In the genomic region with DNA sequence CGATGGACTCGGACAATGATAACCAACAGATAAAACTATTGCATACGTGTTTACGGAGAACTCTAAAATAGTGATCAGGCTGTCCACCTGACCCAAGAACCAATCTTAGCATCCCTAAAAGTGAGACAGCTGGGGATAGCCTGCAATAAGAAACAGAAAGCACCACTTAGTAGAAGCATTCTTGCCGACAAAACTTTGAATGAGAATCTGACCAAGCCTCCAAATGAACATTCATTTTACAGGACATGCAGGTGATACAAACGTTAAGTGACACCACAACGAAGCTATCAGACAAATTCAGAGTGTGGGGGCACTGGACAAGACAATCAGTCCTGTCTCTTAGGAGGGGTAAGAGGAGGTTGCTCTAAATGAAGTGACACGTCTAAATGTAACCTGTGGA, we compare ENCODE assay signal across 8 cellular contexts. TPM values are rescaled to one million over a fixed set of nuclear protein-coding genes. Genes with fewer than 3 reads are reported as not detected.
DNase-seq lines count a peak whose midpoint lies in the region; ATAC-seq, FAIRE-seq and TF ChIP-seq lines count a peak whose summit lies in the region.

No MANE protein-coding gene starts in this region.

- H3K36me3 ChIP-seq in A673 (ENCODE audit: insufficient read depth, low read length, poor library complexity, severe bottlenecking) (peaks cover 14% of the 10 kb centered on the region), GM12878 (ENCODE audit: control insufficient read depth in 2 of 2, insufficient read depth in 2 of 2, low read length in 1 of 2) (0 out of 4 replicates have a peak, but pooled peaks cover 0 to 4% of the 10 kb centered on the region in 2 experiments), mesendoderm (ENCODE audit: control insufficient read depth, insufficient read depth, low read length) (no peaks in the 10 kb centered on the region)

- TF ChIP-seq POLR2A in GM12878 (IDR thresholded peaks at IDR 0.05; ENCODE audit: low read depth, low read length) = no peak

- H3K79me2 ChIP-seq in GM12878 (ENCODE audit: control insufficient read depth, insufficient read depth, low read length) (peaks cover 36% of the 10 kb centered on the region), mesendoderm (ENCODE audit: control insufficient read depth, insufficient read depth, low read length) (peaks cover 5% of the 10 kb centered on the region)

- no peak overlapping the region for H3K4ac ChIP-seq in mesendoderm (ENCODE audit: low read depth, low read length)

- H3K27me3 ChIP-seq in A673 (replicated peaks; ENCODE audit: insufficient read depth, low read depth, low read length, poor library complexity) = no peaks in the 10 kb centered on the region
- no peaks in the 10 kb centered on the region for H3K27me3 ChIP-seq in GM12878 (replicated peaks in 1 of 2; ENCODE audit: control insufficient read depth in 2 of 2, insufficient read depth in 2 of 2, low read length in 1 of 2)
- no peaks in the 10 kb centered on the region for H3K27me3 ChIP-seq in mesendoderm (ENCODE audit: insufficient read depth, low read length, poor library complexity)

- H3K23ac ChIP-seq in mesendoderm (ENCODE audit: low read length) = no peak overlapping the region

- H3K18ac ChIP-seq in mesendoderm (ENCODE audit: low read length) = no peak overlapping the region

- in situ Hi-C loops in GM12878 (cut with MboI) = loop anchor here (5.0 kb wide), 1 partner anchor 205 kb away; no protein-coding TSS in a partner anchor

- SMC1A ChIA-PET in GM12878 (lab: Charles Lee; ENCODE audit: uncharacterized antibody, unreplicated experiment) = no interaction called here

- no peak for ATAC-seq in GM12878
- no peak for ATAC-seq in GM21367 (IDR thresholded peaks at IDR 0.05; ENCODE audit: unreplicated experiment)
- no peak for ATAC-seq in GM21526 (IDR thresholded peaks at IDR 0.05; ENCODE audit: low FRiP score, unreplicated experiment)
- ATAC-seq in HG03342 (IDR thresholded peaks at IDR 0.05; ENCODE audit: unreplicated experiment) = no peak

- no peaks in the 10 kb centered on the region for H3K9me3 ChIP-seq in A673 (ENCODE audit: low read depth, low read length, poor library complexity, severe bottlenecking)
- no peaks in the 10 kb centered on the region for H3K9me3 ChIP-seq in GM12878 (replicated peaks; ENCODE audit: control insufficient read depth, insufficient read depth, low read length)

- TF ChIP-seq EP300 in GM12878 (IDR thresholded peaks at IDR 0.05; ENCODE audit: borderline replicate concordance in 1 of 2, control insufficient read depth in 1 of 2, low read depth in 2 of 2, low read length in 2 of 2) = no peak

- TF ChIP-seq CTCF in A673 (conservative IDR thresholded peaks at IDR 0.05; ENCODE audit: low read depth, low read length) (no peak), GM12878 (IDR thresholded peaks at IDR 0.05 in 2 of 3, conservative IDR thresholded peaks at IDR 0.05 in 1 of 3; ENCODE audit: control insufficient read depth in 2 of 3, extremely low read depth in 1 of 3, insufficient read depth in 1 of 3, low read depth in 3 of 3, low read length in 3 of 3) (no peak)

- no peak overlapping the region for H4K5ac ChIP-seq in mesendoderm (ENCODE audit: low read length)

- no peak overlapping the region for H2BK120ac ChIP-seq in mesendoderm (ENCODE audit: low read depth, low read length)

- peaks cover 5% of the 10 kb centered on the region for H3K79me1 ChIP-seq in mesendoderm (ENCODE audit: low read length)

- DNase-seq in A673 (ENCODE audit: low spot score) (no peak), HT-29 (ENCODE audit: low spot score) (peak; percentile 9), GM12878 (ENCODE audit: low read depth, low spot score) (no peak), mesendoderm (no peak), AG08396 (ENCODE audit: low spot score) (no peak)

- no peak overlapping the region for H2BK15ac ChIP-seq in mesendoderm (replicated peaks; ENCODE audit: low read depth)

- no peak overlapping the region for H4K8ac ChIP-seq in mesendoderm (ENCODE audit: low read depth, low read length)

- H3K4me3 ChIP-seq in A673 (ENCODE audit: low read depth, low read length, poor library complexity, severe bottlenecking) (peak overlapping the region; percentile 86), GM12878 (peak overlapping the region; percentile 95), mesendoderm (ENCODE audit: low read length) (no peak overlapping the region)

- intact Hi-C loops in A673 (cut with micrococcal nuclease; ENCODE audit: unreplicated experiment) = loop anchor here (5.0 kb wide), 2 partner anchors 205 to 260 kb away; no protein-coding TSS in a partner anchor
- intact Hi-C loops in GM12878 (cut with micrococcal nuclease; ENCODE audit: unreplicated experiment) = loop anchor here (5.0 to 10.0 kb wide), 3 partner anchors 130 to 263 kb away; a partner anchor contains a TSS

- TF ChIP-seq RAD21 in GM12878 (IDR thresholded peaks at IDR 0.05; ENCODE audit: insufficient read depth, low read depth, low read length) = no peak

- no peaks in the 10 kb centered on the region for H4K20me1 ChIP-seq in GM12878 (ENCODE audit: control insufficient read depth, insufficient read depth)

- H3K9ac ChIP-seq in GM12878 (ENCODE audit: control insufficient read depth, insufficient read depth, low read length) = peak overlapping the region; percentile 94
- H3K9ac ChIP-seq in mesendoderm (ENCODE audit: low read length) = peak overlapping the region; percentile 95

- H3K56ac ChIP-seq in mesendoderm (ENCODE audit: low read length) = peak overlapping the region; percentile 95

- H3K27ac ChIP-seq in A673 (ENCODE audit: low read depth, low read length, poor library complexity, severe bottlenecking) (no peak overlapping the region), GM12878 (ENCODE audit: control insufficient read depth, insufficient read depth) (peak overlapping the region; percentile 88; the same call in 1 of the 2 replicates), mesendoderm (ENCODE audit: low read depth, low read length) (no peak overlapping the region)

- 52% methylated on average over 8 of the region's 8 CpGs for WGBS in GM12878 (ENCODE audit: insufficient coverage, insufficient replicate concordance, low lambda C conversion rate, missing lambda C conversion rate)
- no CpG with 5 or more reads among the region's 8 CpGs for WGBS in mesendoderm (ENCODE audit: extremely low coverage, insufficient coverage, low lambda C conversion rate)

- H2AFZ ChIP-seq in GM12878 (ENCODE audit: control insufficient read depth, low read depth, low read length) = no peak overlapping the region

- peak overlapping the region; percentile 96 for H3K4me2 ChIP-seq in GM12878 (ENCODE audit: control insufficient read depth, insufficient read depth)
- H3K4me2 ChIP-seq in mesendoderm (ENCODE audit: low read length) = peak overlapping the region; percentile 99

- no peak overlapping the region for H2AK5ac ChIP-seq in mesendoderm (ENCODE audit: low read length)

- H3K4me1 ChIP-seq in A673 (ENCODE audit: insufficient read depth, low read length, poor library complexity, severe bottlenecking) (peaks cover 12% of the 10 kb centered on the region), GM12878 (ENCODE audit: control insufficient read depth, insufficient read depth, low read length) (peaks cover 14% of the 10 kb centered on the region; the same call in 1 of the 2 replicates), mesendoderm (ENCODE audit: control insufficient read depth, low read depth, low read length) (peaks cover 2% of the 10 kb centered on the region)

- CTCF ChIA-PET in A673 (lab: Charles Lee) (no interaction called here), GM12878 (lab: Yijun Ruan, JAX) (interaction anchor here (1.6 kb wide), 1 partner anchor 211 kb away, joined by 4 read pairs; no protein-coding TSS in a partner anchor)

- no TSS peak for BruUV-seq in A673 (replicated peaks; lab: Mats Ljungman, UMichigan)
- BruUV-seq in GM12878 (replicated peaks; lab: Mats Ljungman, UMichigan) = no TSS peak

- RAD21 ChIA-PET in GM12878 (lab: Charles Lee; ENCODE audit: unreplicated experiment) = no interaction called here

- H2BK5ac ChIP-seq in mesendoderm (ENCODE audit: low read length) = no peak overlapping the region

- FAIRE-seq in GM12878 (lab: Jason Lieb, UNC) = no peak

- POLR2A ChIA-PET in A673 (lab: Charles Lee; ENCODE audit: low non-redundant PET) (no interaction called here), GM12878 (lab: Charles Lee) (no interaction called here)

TF ChIP-seq in GM12878, 131 proteins besides CTCF, POLR2A, EP300 and RAD21 (continues in another document):
- TF ChIP-seq CBFB (IDR thresholded peaks at IDR 0.05; ENCODE audit: low read depth) (no peak), GATAD2B (conservative IDR thresholded peaks at IDR 0.05; ENCODE audit: low read depth) (no peak), BHLHE40 (IDR thresholded peaks at IDR 0.05; ENCODE audit: borderline replicate concordance in 1 of 2, low read depth in 2 of 2, low read length in 1 of 2) (no peak)

RNA-seq across cellular contexts. Expression of a gene that starts 1.2 kb away (rescaled TPM):
- total RNA-seq in A673 (2021) = 96.5 and 101 TPM in 2 replicates
- 48.8 and 50.9 TPM in 2 replicates for total RNA-seq in HT-29 (2014; rRNA removed; shearing (Covaris generic))
- 20.9 and 21.5 TPM in 2 replicates for total RNA-seq in GM12878 (2013; cell fraction: nucleolus; rRNA removed)
- 111 and 125 TPM in 2 replicates for total RNA-seq in GM12878 (2014; rRNA removed)
- total RNA-seq in GM12878 (2014; rRNA removed; fragmentation: Illumina TruSeq; extraction: Trizol) = 122 and 135 TPM in 2 replicates
- total RNA-seq in GM12878 (2021) = 95.2 and 99.3 TPM in 2 replicates
- 32.3 TPM for polyA plus RNA-seq in GM12878 (2011; ENCODE audit: low read depth)
- 65.0 and 83.6 TPM in 2 replicates for polyA plus RNA-seq in GM12878 (2011; rRNA removed)
- polyA plus RNA-seq in GM12878 (2011; cell fraction: cytosol; rRNA removed) = 41.4 and 50.4 TPM in 2 replicates
- polyA plus RNA-seq in GM12878 (2011; cell fraction: nucleus; rRNA removed) = 26.7 and 30.8 TPM in 2 replicates
- polyA plus RNA-seq in GM12878 (2012) = 51.1 and 59.9 TPM in 2 replicates
- 153 and 183 TPM in 2 replicates for polyA plus RNA-seq in GM12878 (2014; fragmentation: Illumina TruSeq; extraction: Trizol)
- polyA plus RNA-seq in GM12878 (2014; fragmentation: Nextera tagmentation; extraction: Ambion mirVana) = 10 to 100 TPM; 21.3 to 79.8 TPM
- 102 and 130 TPM in 2 replicates for polyA plus RNA-seq in GM12878 (2014; rRNA removed)
- polyA plus RNA-seq in GM12878 (2016; fragmentation: Nextera tagmentation; extraction: Ambion mirVana) = 100 to 1,000 TPM; 241 to 248 TPM
- polyA minus RNA-seq in GM12878 (2011; rRNA and poly(A)+ RNA removed) = 14.6 and 17.4 TPM in 2 replicates
- 11.4 and 14.5 TPM in 2 replicates for polyA minus RNA-seq in GM12878 (2011; cell fraction: cytosol; rRNA and poly(A)+ RNA removed)
- 7.4 and 11.7 TPM in 2 replicates for polyA minus RNA-seq in GM12878 (2011; cell fraction: nucleus; rRNA and poly(A)+ RNA removed)
- 131 TPM for polyA plus RNA-seq in mesendoderm (2013, experiment 1 of 2)
- polyA plus RNA-seq in mesendoderm (2013, experiment 2 of 2) = 129 TPM
